17 cellular contexts compared by ENCODE assay signal in the genomic region with DNA sequence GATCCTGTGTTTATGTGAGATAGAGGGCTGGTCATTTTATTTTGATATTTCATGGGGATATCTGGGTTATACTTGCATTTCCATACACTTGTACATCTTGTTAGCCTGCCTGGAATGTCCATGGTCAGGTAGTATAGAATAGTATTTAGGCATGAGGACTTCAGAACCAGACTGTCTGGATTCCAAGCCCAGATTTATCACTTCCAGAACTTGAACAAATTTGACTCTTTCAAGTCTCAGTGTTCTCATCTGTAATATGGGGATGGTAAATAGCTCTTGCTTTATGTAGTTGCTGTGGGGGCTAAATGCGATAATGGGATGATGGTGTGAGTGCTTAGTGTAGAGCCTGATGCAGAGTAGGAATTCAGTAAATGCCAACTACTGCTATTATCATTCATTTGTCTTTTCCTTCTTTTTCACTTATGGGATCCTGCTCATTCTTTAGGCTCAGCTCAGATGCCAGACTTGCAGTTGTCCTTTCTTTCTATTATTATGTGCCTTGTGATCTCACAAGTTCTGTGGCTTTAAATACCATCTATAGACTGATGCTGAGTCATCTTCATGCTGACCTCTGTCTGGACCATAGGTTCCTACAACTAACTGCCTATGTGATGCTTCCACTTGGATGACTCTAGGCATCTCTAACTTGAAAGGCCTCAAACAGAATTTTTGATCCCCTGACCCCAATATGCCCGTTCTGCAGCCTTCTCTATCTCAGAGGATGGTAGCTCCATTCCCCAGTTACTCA.
DNase-seq lines count a peak whose midpoint lies in the region; ATAC-seq and TF ChIP-seq lines count a peak whose summit lies in the region.
"Had no signal": no experiment of that assay in that cellular context is flagged by ENCODE, and none has a peak within 500 bp of the region (broad histone marks: within the 10 kb centered on the region; RNA-seq: fewer than 3 reads in every experiment).

No MANE protein-coding gene starts in this region.

- H4K5ac ChIP-seq in IMR-90 (ENCODE audit: low read depth, low read length), result no peak overlapping the region; the same call in 1 of the 2 replicates

- H3K27ac ChIP-seq in IMR-90 (ENCODE audit: insufficient read depth, low read length) (no peak overlapping the region), mesenchymal stem cell (ENCODE audit: low read length, poor library complexity, severe bottlenecking) (no peak overlapping the region), right cardiac atrium (ENCODE audit: low read length) (no peak overlapping the region)
- H3K27ac ChIP-seq: SJSA1 had no signal

- H3K9me1 ChIP-seq in IMR-90 (ENCODE audit: insufficient read depth, low read length), result peaks cover 2% of the 10 kb centered on the region; the same call in 1 of the 2 replicates

- 0 out of 2 replicates have a peak, but pooled peaks cover 1% of the 10 kb centered on the region for H3K36me3 ChIP-seq in Caco-2 (ENCODE audit: control insufficient read depth, insufficient read depth, low read length)
- no peaks in the 10 kb centered on the region for H3K36me3 ChIP-seq in IMR-90 (ENCODE audit: control insufficient read depth, insufficient read depth, low read length)
- no peaks in the 10 kb centered on the region for H3K36me3 ChIP-seq in mesenchymal stem cell (ENCODE audit: control insufficient read depth in 1 of 2, insufficient read depth in 2 of 2, low read depth in 1 of 2, low read length in 2 of 2)
- no peaks in the 10 kb centered on the region for H3K36me3 ChIP-seq in BE2C
- H3K36me3 ChIP-seq: SJSA1 had no signal

- DNase-seq in Caco-2, result no peak
- DNase-seq in IMR-90, result peak; percentile 61
- DNase-seq in astrocyte of the spinal cord (ENCODE audit: low read depth, low spot score), result peak; percentile 27
- DNase-seq in mesenchymal stem cell, result peak; percentile 29
- no peak for DNase-seq in DMS 273 (lab: John Stamatoyannopoulos, UW; ENCODE audit: unreplicated experiment)
- no peak for DNase-seq in SHP77 (lab: John Stamatoyannopoulos, UW)
- no peak for DNase-seq in right cardiac atrium
- DNase-seq in BE2C, result no peak
- DNase-seq: Calu3, DMS79 treated with DMSO at 0.1 percent for 48 hours, H7, Kasumi-1, NCI-H1436, NCI-H2081, NCI-H524, RPMI8226 had no signal

- H3K23ac ChIP-seq in IMR-90 (ENCODE audit: low read depth, low read length) (no peak overlapping the region), mesenchymal stem cell (ENCODE audit: low read length in 2 of 2) (no peak overlapping the region)

- ATAC-seq in IMR-90 (ENCODE audit: low read depth) (peak; percentile 49; the same call in 1 of the 2 replicates), right cardiac atrium (no peak)

- H4K8ac ChIP-seq in IMR-90 (ENCODE audit: low read depth in 2 of 2, low read length in 2 of 2) (no peak overlapping the region; a peak in 1 of 4 replicates), mesenchymal stem cell (ENCODE audit: low read length) (no peak overlapping the region)

- H2BK12ac ChIP-seq in mesenchymal stem cell (ENCODE audit: low read length in 2 of 2), result no peak overlapping the region

- H3K36me3 Mint-ChIP-seq in Caco-2 (ENCODE audit: insufficient read depth, unreplicated experiment), result no peaks in the 10 kb centered on the region

- H3K4me1 ChIP-seq in Caco-2, result peaks cover 18% of the 10 kb centered on the region
- peaks cover 8% of the 10 kb centered on the region for H3K4me1 ChIP-seq in IMR-90 (ENCODE audit: control insufficient read depth, insufficient read depth, low read length)
- H3K4me1 ChIP-seq in mesenchymal stem cell (ENCODE audit: control insufficient read depth, insufficient read depth, low read depth, low read length), result no peaks in the 10 kb centered on the region
- H3K4me1 ChIP-seq in right cardiac atrium (ENCODE audit: control insufficient read depth, insufficient read depth, low read length), result no peaks in the 10 kb centered on the region
- no peaks in the 10 kb centered on the region for H3K4me1 ChIP-seq in BE2C

- H3K14ac ChIP-seq in IMR-90 (replicated peaks; ENCODE audit: low read depth, low read length), result peak overlapping the region; percentile 49
- no peak overlapping the region for H3K14ac ChIP-seq in mesenchymal stem cell (ENCODE audit: low read length in 2 of 2)

- no peak for TF ChIP-seq POLR2A in IMR-90 (IDR thresholded peaks at IDR 0.05; ENCODE audit: low read depth, low read length)

- CTCF ChIA-PET in Caco-2 (lab: Charles Lee) (interaction anchor here (0.6 kb wide), 1 partner anchor 9 kb away, joined by 3 read pairs; no protein-coding TSS in a partner anchor), IMR-90 (lab: Yijun Ruan, JAX) (no interaction called here)

- H3K56ac ChIP-seq in IMR-90 (ENCODE audit: extremely low read depth, insufficient read depth, low read length), result no peak overlapping the region

- no peaks in the 10 kb centered on the region for H3K27me3 Mint-ChIP-seq in Caco-2 (ENCODE audit: insufficient read depth, unreplicated experiment)

- no peak overlapping the region for H3K4me3 Mint-ChIP-seq in Caco-2 (ENCODE audit: unreplicated experiment)

- POLR2A ChIA-PET in Caco-2 (lab: Charles Lee) (no interaction called here), IMR-90 (lab: Charles Lee; ENCODE audit: unreplicated experiment) (no interaction called here)

- peak overlapping the region; percentile 59; the same call in 1 of the 2 replicates for H2BK20ac ChIP-seq in IMR-90 (ENCODE audit: low read depth, low read length)

- H3K79me1 ChIP-seq in IMR-90 (ENCODE audit: low read depth in 1 of 2, low read length in 2 of 2), result no peaks in the 10 kb centered on the region
- H3K79me1 ChIP-seq in mesenchymal stem cell (replicated peaks; ENCODE audit: low read length, poor library complexity, severe bottlenecking), result no peaks in the 10 kb centered on the region

- H2AFZ ChIP-seq in IMR-90 (replicated peaks; ENCODE audit: low read length, poor library complexity) (peak overlapping the region; percentile 26), mesenchymal stem cell (ENCODE audit: low read depth, low read length) (no peak overlapping the region)

- in situ Hi-C loops in IMR-90 (cut with MboI; ENCODE audit: low sequenced_read_pairs), result no loop called here
- in situ Hi-C loops in astrocyte of the spinal cord (cut with HindIII; ENCODE audit: low sequenced_read_pairs), result no loop called here

- H3K4ac ChIP-seq in IMR-90 (ENCODE audit: low read depth, low read length), result peak overlapping the region; percentile 56; the same call in 1 of the 2 replicates
- no peak overlapping the region for H3K4ac ChIP-seq in mesenchymal stem cell (ENCODE audit: low read depth in 1 of 2, low read length in 2 of 2)

- no peaks in the 10 kb centered on the region for H3K9me3 ChIP-seq in Caco-2
- no peaks in the 10 kb centered on the region for H3K9me3 ChIP-seq in IMR-90 (ENCODE audit: control insufficient read depth, insufficient read depth, low read length)
- no peaks in the 10 kb centered on the region for H3K9me3 ChIP-seq in mesenchymal stem cell (ENCODE audit: control insufficient read depth, low read length)
- no peaks in the 10 kb centered on the region for H3K9me3 ChIP-seq in right cardiac atrium (ENCODE audit: control insufficient read depth, low read length)
- no peaks in the 10 kb centered on the region for H3K9me3 ChIP-seq in BE2C
- H3K9me3 ChIP-seq: SJSA1 had no signal

- H3K4me2 ChIP-seq in IMR-90 (ENCODE audit: low read depth, low read length) (no peak overlapping the region), mesenchymal stem cell (ENCODE audit: low read length, poor library complexity, severe bottlenecking) (no peak overlapping the region)

- H4K91ac ChIP-seq in IMR-90 (ENCODE audit: insufficient read depth, low read depth, low read length) (peak overlapping the region; percentile 28; the same call in 1 of the 2 replicates), mesenchymal stem cell (ENCODE audit: low read length) (no peak overlapping the region)

- no peaks in the 10 kb centered on the region for H3K9me3 Mint-ChIP-seq in Caco-2 (ENCODE audit: unreplicated experiment)

- dilution Hi-C loops in IMR-90 (cut with HindIII; ENCODE audit: low sequenced_read_pairs, unreplicated experiment), result no loop called here

- no peaks in the 10 kb centered on the region for H3K27me3 ChIP-seq in Caco-2 (replicated peaks; ENCODE audit: control insufficient read depth, insufficient read depth, low read length)
- H3K27me3 ChIP-seq in IMR-90 (ENCODE audit: control insufficient read depth, insufficient read depth, low read length), result no peaks in the 10 kb centered on the region
- no peaks in the 10 kb centered on the region for H3K27me3 ChIP-seq in mesenchymal stem cell (ENCODE audit: control insufficient read depth in 1 of 2, insufficient read depth in 1 of 2, low read length in 2 of 2)
- no peaks in the 10 kb centered on the region for H3K27me3 ChIP-seq in right cardiac atrium (ENCODE audit: control insufficient read depth, insufficient read depth)
- H3K27me3 ChIP-seq in BE2C, result no peaks in the 10 kb centered on the region
- H3K27me3 ChIP-seq: SJSA1 had no signal

- no peak overlapping the region for H2AK9ac ChIP-seq in IMR-90 (replicated peaks; ENCODE audit: low read depth, low read length, poor library complexity)

- H4K20me1 ChIP-seq in IMR-90 (ENCODE audit: insufficient read depth, low read length), result no peaks in the 10 kb centered on the region

- no peak overlapping the region for H3K4me3 ChIP-seq in Caco-2 (ENCODE audit: low read depth, low read length)
- no peak overlapping the region for H3K4me3 ChIP-seq in IMR-90 (ENCODE audit: insufficient read depth, low read depth, low read length)
- H3K4me3 ChIP-seq in astrocyte of the spinal cord (ENCODE audit: low read depth, low read length), result no peak overlapping the region
- no peak overlapping the region for H3K4me3 ChIP-seq in mesenchymal stem cell (ENCODE audit: insufficient read depth in 1 of 2, low read depth in 1 of 2, low read length in 2 of 2)
- no peak overlapping the region for H3K4me3 ChIP-seq in right cardiac atrium (ENCODE audit: low read length)
- no peak overlapping the region for H3K4me3 ChIP-seq in BE2C (ENCODE audit: low read depth, low read length)
- H3K4me3 ChIP-seq: SJSA1 had no signal

- H2BK120ac ChIP-seq in IMR-90 (ENCODE audit: low read depth, low read length), result peak overlapping the region; percentile 70
- H2BK120ac ChIP-seq in mesenchymal stem cell (ENCODE audit: low read depth, low read length), result no peak overlapping the region

- no peak for TF ChIP-seq RAD21 in IMR-90 (IDR thresholded peaks at IDR 0.05; ENCODE audit: low read length)

- H3K4me1 Mint-ChIP-seq in Caco-2 (ENCODE audit: low read depth, unreplicated experiment), result peaks cover 20% of the 10 kb centered on the region

- peak overlapping the region; percentile 1 for H3K27ac Mint-ChIP-seq in Caco-2 (ENCODE audit: unreplicated experiment)

- peak overlapping the region; percentile 13; the same call in 1 of the 2 replicates for H3K18ac ChIP-seq in IMR-90 (ENCODE audit: low read depth, low read length)
- H3K18ac ChIP-seq in mesenchymal stem cell (ENCODE audit: low read depth in 1 of 2, low read length in 2 of 2), result no peak overlapping the region

- no CpG with 5 or more reads among the region's 2 CpGs for WGBS in IMR-90 (ENCODE audit: extremely low coverage in 2 of 2, insufficient read length in 1 of 2), 2 experiments
- 92% methylated on average over 2 of the region's 2 CpGs for WGBS in mesenchymal stem cell
- WGBS in right cardiac atrium, result 93% methylated on average over 2 of the region's 2 CpGs

- peak overlapping the region; percentile 33 for H2BK5ac ChIP-seq in IMR-90 (ENCODE audit: low read depth, low read length, poor library complexity, severe bottlenecking)
- no peak overlapping the region for H2BK5ac ChIP-seq in mesenchymal stem cell (ENCODE audit: low read depth, low read length, poor library complexity, severe bottlenecking)

- BruUV-seq in Caco-2 (replicated peaks; lab: Mats Ljungman, UMichigan) (no TSS peak), IMR-90 (replicated peaks; lab: Mats Ljungman, UMichigan) (no TSS peak)

- peak overlapping the region; percentile 71; the same call in 1 of the 3 replicates for H2BK15ac ChIP-seq in IMR-90 (ENCODE audit: low read depth, low read length)
- H2BK15ac ChIP-seq in mesenchymal stem cell (ENCODE audit: low read depth, poor library complexity, severe bottlenecking), result no peak overlapping the region

- intact Hi-C loops in Caco-2 (cut with micrococcal nuclease; ENCODE audit: unreplicated experiment), result no loop called here
- intact Hi-C loops in IMR-90 (cut with micrococcal nuclease), result no loop called here
- intact Hi-C loops in right cardiac atrium (cut with DNase I), result no loop called here

- H3K9ac ChIP-seq in IMR-90 (ENCODE audit: low read depth, low read length) (no peak overlapping the region), mesenchymal stem cell (ENCODE audit: low read length) (no peak overlapping the region)

- TF ChIP-seq CTCF in Caco-2 (IDR thresholded peaks at IDR 0.05; ENCODE audit: insufficient read depth in 1 of 2, low read depth in 1 of 2, low read length in 1 of 2, severe bottlenecking in 1 of 2, unreplicated experiment in 1 of 2) (no peak), IMR-90 (conservative IDR thresholded peaks at IDR 0.05; ENCODE audit: low read depth, low read length) (no peak), astrocyte of the spinal cord (IDR thresholded peaks at IDR 0.05; ENCODE audit: low read depth, low read length) (no peak), BE2C (IDR thresholded peaks at IDR 0.05; ENCODE audit: low read depth, low read length) (no peak)

- H2AK5ac ChIP-seq in IMR-90 (ENCODE audit: low read depth, low read length) (peak overlapping the region; percentile 67; the same call in 1 of the 2 replicates), mesenchymal stem cell (ENCODE audit: low read length, severe bottlenecking) (no peak overlapping the region)

Comparison
In these comparisons a context has a peak if more than half of its experiments do, and no peak if none do; other contexts are left out.
1. DNase-seq: peak in IMR-90 (single experiment), astrocyte of the spinal cord (single experiment) and mesenchymal stem cell (single experiment); none in Caco-2 (0 of 2), DMS 273 (single experiment), SHP77 (0 of 2), right cardiac atrium (0 of 3) and BE2C (single experiment).